8 cellular contexts compared by ENCODE assay signal in the genomic region with DNA sequence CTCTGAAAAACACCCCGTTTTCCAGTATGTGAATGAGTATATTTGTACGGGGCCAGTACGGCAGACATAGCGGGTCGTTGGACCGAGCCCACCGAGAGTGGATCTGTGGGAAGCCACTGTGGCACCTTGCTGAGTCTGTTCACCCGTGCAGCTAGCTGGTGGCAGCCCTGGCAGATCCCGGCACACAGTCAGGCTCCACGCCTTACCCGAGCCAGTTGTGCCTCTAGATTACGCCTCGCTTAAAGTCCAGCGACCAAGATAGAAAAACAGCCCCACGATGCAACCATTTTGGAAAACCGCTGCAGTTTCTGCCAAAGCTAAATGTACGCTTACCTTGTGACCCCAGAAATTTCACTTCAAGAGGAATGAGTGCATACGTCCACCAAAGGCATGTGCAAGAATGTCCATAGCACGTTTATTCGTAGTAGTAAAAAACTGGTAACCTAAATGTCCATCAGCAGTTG. TPM values are rescaled to one million over a fixed set of nuclear protein-coding genes. Genes with fewer than 3 reads are reported as not detected.
DNase-seq lines count a peak whose midpoint lies in the region; ATAC-seq and TF ChIP-seq lines count a peak whose summit lies in the region.

No MANE protein-coding gene starts in this region.

- ATAC-seq in GM19455 (IDR thresholded peaks at IDR 0.05; ENCODE audit: unreplicated experiment) (peak; percentile 35), Panc1 (peak; percentile 50), HG02973 (IDR thresholded peaks at IDR 0.05; ENCODE audit: unreplicated experiment) (no peak)

- H3K4me3 ChIP-seq in AG09309 (ENCODE audit: control insufficient read depth, low read depth, low read length) (peak overlapping the region; percentile 92), Panc1 (ENCODE audit: low read depth in 2 of 2, low read length in 2 of 2) (peak overlapping the region; percentile 84 to 88), esophagus (ENCODE audit: low read depth in 1 of 2, low read length in 2 of 2) (peak overlapping the region; percentile 78 to 87)

- peak overlapping the region; percentile 99 for H3K27ac Mint-ChIP-seq in neural crest cell (ENCODE audit: unreplicated experiment)

- H3K4me1 Mint-ChIP-seq in neural crest cell: peaks cover 38% of the 10 kb centered on the region

- H3K4me3 Mint-ChIP-seq in neural crest cell: peak overlapping the region; percentile 97

- in situ Hi-C loops in Panc1 (cut with HindIII; ENCODE audit: low pct_unique_long_range_greater_than_20kb, low sequenced_read_pairs): no loop called here

- POLR2A ChIA-PET in Panc1 (lab: Charles Lee): interaction anchor here (0.6 kb wide), 1 partner anchor 19 kb away, joined by 7 read pairs; no protein-coding TSS in a partner anchor

- CTCF ChIA-PET in Panc1 (lab: Charles Lee): no interaction called here

- peaks cover 9% of the 10 kb centered on the region for H3K36me3 Mint-ChIP-seq in neural crest cell (ENCODE audit: low read depth)

- H3K27me3 ChIP-seq in Panc1 (ENCODE audit: control insufficient read depth, insufficient read depth, low read length): no peaks in the 10 kb centered on the region
- no peaks in the 10 kb centered on the region for H3K27me3 ChIP-seq in esophagus (ENCODE audit: control insufficient read depth in 1 of 2, insufficient read depth in 2 of 2, low read length in 2 of 2)

- H3K27me3 Mint-ChIP-seq in neural crest cell (ENCODE audit: low read depth): peaks cover 8% of the 10 kb centered on the region

- peak overlapping the region; percentile 98 for H3K27ac ChIP-seq in Panc1 (ENCODE audit: low read length)
- H3K27ac ChIP-seq in esophagus (ENCODE audit: low read depth in 2 of 2, low read length in 1 of 2): peak overlapping the region; percentile 82 to 96

- DNase-seq in AG09309 (ENCODE audit: low read depth): no peak
- no peak for DNase-seq in Panc1 (ENCODE audit: low read depth, low spot score)
- no peak for DNase-seq in neural crest cell (ENCODE audit: low read depth, low spot score)
- DNase-seq in HPDE6-E6E7 (ENCODE audit: extremely low spot score): no peak
- DNase-seq in NCI-H187 (lab: John Stamatoyannopoulos, UW): no peak

- intact Hi-C loops in Panc1 (cut with micrococcal nuclease; ENCODE audit: unreplicated experiment): no loop called here

- TF ChIP-seq CTCF in AG09309 (IDR thresholded peaks at IDR 0.05; ENCODE audit: control insufficient read depth, insufficient read depth, low read depth, low read length, missing control alignments) (no peak), Panc1 (IDR thresholded peaks at IDR 0.05) (no peak), neural crest cell (conservative IDR thresholded peaks at IDR 0.05) (no peak)

- H3K9me3 Mint-ChIP-seq in neural crest cell: no peaks in the 10 kb centered on the region

- WGBS in esophagus, 2 donors: 9 to 13% methylated on average over 20 of the region's 20 CpGs

- H3K36me3 ChIP-seq in Panc1 (ENCODE audit: control insufficient read depth, insufficient read depth, low read length) (no peaks in the 10 kb centered on the region; the same call in 1 of the 2 replicates), esophagus (ENCODE audit: control insufficient read depth in 2 of 2, insufficient read depth in 2 of 2, low read length in 1 of 2) (no peaks in the 10 kb centered on the region)

- peaks cover 15% of the 10 kb centered on the region; the same call in 1 of the 2 replicates for H3K4me1 ChIP-seq in Panc1 (ENCODE audit: control insufficient read depth, insufficient read depth, low read length)
- no peaks in the 10 kb centered on the region for H3K4me1 ChIP-seq in esophagus (ENCODE audit: control insufficient read depth in 2 of 2, insufficient read depth in 2 of 2, low read length in 1 of 2)

- TSS peak; percentile 98 for BruUV-seq in Panc1 (replicated peaks; lab: Mats Ljungman, UMichigan)

- H3K9me3 ChIP-seq in Panc1 (ENCODE audit: control insufficient read depth, insufficient read depth, low read depth, low read length) (no peaks in the 10 kb centered on the region), esophagus (ENCODE audit: control insufficient read depth in 2 of 2, insufficient read depth in 1 of 2, low read depth in 1 of 2, low read length in 1 of 2) (no peaks in the 10 kb centered on the region)

RNA-seq across cellular contexts. Expression of gene WDR33, which starts 0.5 kb away (rescaled TPM):
- total RNA-seq in Panc1 (2021; ENCODE audit: unreplicated experiment) (63.7 TPM), neural crest cell (72.4 and 80.5 TPM in 2 replicates)
- 22.7 TPM for polyA plus RNA-seq in Panc1 (2012; ENCODE audit: insufficient read length)
- polyA plus RNA-seq in esophagus: 10 to 100 TPM; 10.6 to 12.2 TPM

RNA-seq across cellular contexts. Expression of gene POLR2D, which starts 46.5 kb away (rescaled TPM):
- 62.1 TPM for total RNA-seq in Panc1 (2021; ENCODE audit: unreplicated experiment)
- 37.1 TPM for polyA plus RNA-seq in Panc1 (2012; ENCODE audit: insufficient read length)
- 10 to 100 TPM in 1 of 2 donors, 1 to 10 TPM in 1; 6.8 to 10.2 TPM for polyA plus RNA-seq in esophagus
- total RNA-seq in neural crest cell: 83.1 and 84.5 TPM in 2 replicates
